1 cellular context compared by ENCODE assay signal in genomic region chr17:51059781-51060180, GRCh38.
TF ChIP-seq lines count a peak whose summit lies in the region.

No MANE protein-coding gene starts in this region.

TF ChIP-seq in A549, 52 proteins besides CTCF, POLR2A, EP300 and RAD21 (continued from another document):
- no peak for TF ChIP-seq ELK1 (IDR thresholded peaks at IDR 0.05; ENCODE audit: low read depth, low read length)
- no peak for TF ChIP-seq FOXS1 (CRISPR knock-in tag; IDR thresholded peaks at IDR 0.05)
- TF ChIP-seq FOSL2 (IDR thresholded peaks at IDR 0.05), result no peak
- TF ChIP-seq FOSL2 (CRISPR knock-in tag; IDR thresholded peaks at IDR 0.05), result no peak
- TF ChIP-seq BHLHE40 (IDR thresholded peaks at IDR 0.05; ENCODE audit: low read depth, low read length), result no peak
- TF ChIP-seq RARB (CRISPR knock-in tag; IDR thresholded peaks at IDR 0.05), result no peak
- TF ChIP-seq SMC3 (IDR thresholded peaks at IDR 0.05), result no peak
- TF ChIP-seq NR3C1 (IDR thresholded peaks at IDR 0.05), result no peak
- TF ChIP-seq RCOR1 (IDR thresholded peaks at IDR 0.05; ENCODE audit: low read depth, low read length), result no peak
- TF ChIP-seq MYC (IDR thresholded peaks at IDR 0.05; ENCODE audit: borderline replicate concordance, low read length), result no peak
